ENCODE assay signal across 11 cellular contexts in genomic region chr1:211328866-211329265, GRCh38. TPM values are rescaled to one million over a fixed set of nuclear protein-coding genes. Genes with fewer than 3 reads are reported as not detected.
DNase-seq lines count a peak whose midpoint lies in the region; ATAC-seq and TF ChIP-seq lines count a peak whose summit lies in the region.
"Had no signal": no experiment of that assay in that cellular context is flagged by ENCODE, and none has a peak within 500 bp of the region (broad histone marks: within the 10 kb centered on the region; RNA-seq: fewer than 3 reads in every experiment).

No MANE protein-coding gene starts in this region.

- H2AK5ac ChIP-seq in mesendoderm (ENCODE audit: low read length) = no peak overlapping the region
- H2AK5ac ChIP-seq in mesenchymal stem cell (ENCODE audit: low read length, severe bottlenecking) = no peak overlapping the region

- H3K4me1 Mint-ChIP-seq in activated CD8-positive, alpha-beta T cell treated with anti-CD3 and anti-CD28 coated beads for 36 hours (ENCODE audit: low read depth) = peaks cover 70% of the 10 kb centered on the region

- H3K4me1 ChIP-seq in A673 (ENCODE audit: insufficient read depth, low read length, poor library complexity, severe bottlenecking) = no peaks in the 10 kb centered on the region
- peaks cover 24% of the 10 kb centered on the region for H3K4me1 ChIP-seq in mesendoderm (ENCODE audit: control insufficient read depth, low read depth, low read length)
- peaks cover 14% of the 10 kb centered on the region for H3K4me1 ChIP-seq in mesenchymal stem cell (ENCODE audit: control insufficient read depth, insufficient read depth, low read depth, low read length)

- H3K14ac ChIP-seq in mesenchymal stem cell (ENCODE audit: low read length in 2 of 2) = no peak overlapping the region

- H3K27ac ChIP-seq in A673 (ENCODE audit: low read depth, low read length, poor library complexity, severe bottlenecking) (no peak overlapping the region), mesendoderm (ENCODE audit: low read depth, low read length) (no peak overlapping the region), mesenchymal stem cell (ENCODE audit: low read length, poor library complexity, severe bottlenecking) (no peak overlapping the region)

- TF ChIP-seq CTCF in A673 (conservative IDR thresholded peaks at IDR 0.05; ENCODE audit: low read depth, low read length) (no peak), GM12864 (IDR thresholded peaks at IDR 0.05; ENCODE audit: low read depth, low read length, missing control alignments) (no peak)
- no peak for TF ChIP-seq CTCF in activated CD8-positive, alpha-beta T cell treated with anti-CD3 and anti-CD28 coated beads for 36 hours (IDR thresholded peaks at IDR 0.05)

- H3K36me3 ChIP-seq in A673 (ENCODE audit: insufficient read depth, low read length, poor library complexity, severe bottlenecking) (no peaks in the 10 kb centered on the region), mesendoderm (ENCODE audit: control insufficient read depth, insufficient read depth, low read length) (no peaks in the 10 kb centered on the region), mesenchymal stem cell (ENCODE audit: control insufficient read depth in 1 of 2, insufficient read depth in 2 of 2, low read depth in 1 of 2, low read length in 2 of 2) (peaks cover 0 to 3% of the 10 kb centered on the region in 2 experiments)

- CTCF ChIA-PET in A673 (lab: Charles Lee) = no interaction called here
- CTCF ChIA-PET in activated CD8-positive, alpha-beta T cell treated with anti-CD3 and anti-CD28 coated beads for 36 hours (lab: Charles Lee) = interaction anchor here (0.7 to 4.1 kb wide), 8 partner anchors 8 to 195 kb away, joined by 3 to 25 read pairs (median 8); partner anchors contain the start of gene KCNH1

- H3K4ac ChIP-seq in mesendoderm (ENCODE audit: low read depth, low read length) (no peak overlapping the region), mesenchymal stem cell (ENCODE audit: low read depth in 1 of 2, low read length in 2 of 2) (no peak overlapping the region)

- DNase-seq in A673 (ENCODE audit: low spot score) (peak; percentile 35), GM12864 (ENCODE audit: low read depth) (no peak), mesendoderm (no peak), mesenchymal stem cell (no peak), NCI-H187 treated with DMSO at 0.1 percent for 48 hours (lab: John Stamatoyannopoulos, UW) (no peak), DMS79 (lab: John Stamatoyannopoulos, UW) (no peak)
- no peak for DNase-seq in activated CD8-positive, alpha-beta T cell treated with anti-CD3 and anti-CD28 coated beads for 36 hours
- DNase-seq: foreskin fibroblast, kidney, occipital lobe had no signal

- H4K5ac ChIP-seq in mesendoderm (ENCODE audit: low read length) = no peak overlapping the region

- H3K27me3 Mint-ChIP-seq in activated CD8-positive, alpha-beta T cell treated with anti-CD3 and anti-CD28 coated beads for 36 hours = no peaks in the 10 kb centered on the region

- H3K18ac ChIP-seq in mesendoderm (ENCODE audit: low read length) (no peak overlapping the region), mesenchymal stem cell (ENCODE audit: low read depth in 1 of 2, low read length in 2 of 2) (no peak overlapping the region)

- H3K4me3 Mint-ChIP-seq in activated CD8-positive, alpha-beta T cell treated with anti-CD3 and anti-CD28 coated beads for 36 hours = peak overlapping the region; percentile 83

- no peak overlapping the region for H2BK5ac ChIP-seq in mesendoderm (ENCODE audit: low read length)
- H2BK5ac ChIP-seq in mesenchymal stem cell (ENCODE audit: low read depth, low read length, poor library complexity, severe bottlenecking) = no peak overlapping the region

- H3K4me3 ChIP-seq in A673 (ENCODE audit: low read depth, low read length, poor library complexity, severe bottlenecking) = no peak overlapping the region
- peak overlapping the region; percentile 83 for H3K4me3 ChIP-seq in GM12864 (ENCODE audit: low read depth, low read length)
- no peak overlapping the region for H3K4me3 ChIP-seq in mesendoderm (ENCODE audit: low read length)
- no peak overlapping the region for H3K4me3 ChIP-seq in mesenchymal stem cell (ENCODE audit: insufficient read depth in 1 of 2, low read depth in 1 of 2, low read length in 2 of 2)

- peak overlapping the region; percentile 29 for H3K56ac ChIP-seq in mesendoderm (ENCODE audit: low read length)

- no peaks in the 10 kb centered on the region for H3K9me3 Mint-ChIP-seq in activated CD8-positive, alpha-beta T cell treated with anti-CD3 and anti-CD28 coated beads for 36 hours

- peak overlapping the region; percentile 93 for H3K27ac Mint-ChIP-seq in activated CD8-positive, alpha-beta T cell treated with anti-CD3 and anti-CD28 coated beads for 36 hours

- peaks cover 24% of the 10 kb centered on the region for H3K36me3 Mint-ChIP-seq in activated CD8-positive, alpha-beta T cell treated with anti-CD3 and anti-CD28 coated beads for 36 hours (ENCODE audit: low read depth)

- H3K79me1 ChIP-seq in mesendoderm (ENCODE audit: low read length) (peaks cover 38% of the 10 kb centered on the region), mesenchymal stem cell (replicated peaks; ENCODE audit: low read length, poor library complexity, severe bottlenecking) (peaks cover 19% of the 10 kb centered on the region)

- no CpG with 5 or more reads among the region's 4 CpGs for WGBS in mesendoderm (ENCODE audit: extremely low coverage, insufficient coverage, low lambda C conversion rate)
- WGBS in mesenchymal stem cell = 100% methylated on average over 4 of the region's 4 CpGs

- H3K4me2 ChIP-seq in mesendoderm (ENCODE audit: low read length) (no peak overlapping the region), mesenchymal stem cell (ENCODE audit: low read length, poor library complexity, severe bottlenecking) (no peak overlapping the region)

- no peaks in the 10 kb centered on the region for H3K27me3 ChIP-seq in A673 (replicated peaks; ENCODE audit: insufficient read depth, low read depth, low read length, poor library complexity)
- no peaks in the 10 kb centered on the region for H3K27me3 ChIP-seq in mesendoderm (ENCODE audit: insufficient read depth, low read length, poor library complexity)
- H3K27me3 ChIP-seq in mesenchymal stem cell (ENCODE audit: control insufficient read depth in 1 of 2, insufficient read depth in 1 of 2, low read length in 2 of 2) = peaks cover 0 to 20% of the 10 kb centered on the region in 2 experiments

- peaks cover 60% of the 10 kb centered on the region for H3K79me2 ChIP-seq in mesendoderm (ENCODE audit: control insufficient read depth, insufficient read depth, low read length)

- H2AFZ ChIP-seq in mesenchymal stem cell (ENCODE audit: low read depth, low read length) = no peak overlapping the region

- no peak for ATAC-seq in activated CD8-positive, alpha-beta T cell treated with anti-CD3 and anti-CD28 coated beads for 36 hours
- no peak for ATAC-seq in esophagus mucosa

- H2BK15ac ChIP-seq in mesendoderm (replicated peaks; ENCODE audit: low read depth) (no peak overlapping the region), mesenchymal stem cell (ENCODE audit: low read depth, poor library complexity, severe bottlenecking) (no peak overlapping the region)

- H4K91ac ChIP-seq in mesenchymal stem cell (ENCODE audit: low read length) = no peak overlapping the region

- H2BK12ac ChIP-seq in mesenchymal stem cell (ENCODE audit: low read length in 2 of 2) = no peak overlapping the region

- peak overlapping the region; percentile 29 for H3K9ac ChIP-seq in mesendoderm (ENCODE audit: low read length)
- no peak overlapping the region for H3K9ac ChIP-seq in mesenchymal stem cell (ENCODE audit: low read length)

- POLR2A ChIA-PET in A673 (lab: Charles Lee; ENCODE audit: low non-redundant PET) = no interaction called here
- POLR2A ChIA-PET in activated CD8-positive, alpha-beta T cell treated with anti-CD3 and anti-CD28 coated beads for 36 hours (lab: Charles Lee) = interaction anchor here (0.5 to 4.6 kb wide), 11 partner anchors 10 to 278 kb away, joined by 3 to 45 read pairs (median 3); no protein-coding TSS in a partner anchor

- no peak overlapping the region for H4K8ac ChIP-seq in mesendoderm (ENCODE audit: low read depth, low read length)
- H4K8ac ChIP-seq in mesenchymal stem cell (ENCODE audit: low read length) = no peak overlapping the region

- H2BK120ac ChIP-seq in mesendoderm (ENCODE audit: low read depth, low read length) (no peak overlapping the region), mesenchymal stem cell (ENCODE audit: low read depth, low read length) (no peak overlapping the region)

- intact Hi-C loops in A673 (cut with micrococcal nuclease; ENCODE audit: unreplicated experiment) = no loop called here
- intact Hi-C loops in activated CD8-positive, alpha-beta T cell treated with anti-CD3 and anti-CD28 coated beads for 36 hours (cut with micrococcal nuclease) = loop anchor here (5.0 to 10.0 kb wide), 3 partner anchors 53 to 326 kb away; no protein-coding TSS in a partner anchor

- no peak overlapping the region for H3K23ac ChIP-seq in mesendoderm (ENCODE audit: low read length)
- no peak overlapping the region for H3K23ac ChIP-seq in mesenchymal stem cell (ENCODE audit: low read length in 2 of 2)

- no peaks in the 10 kb centered on the region for H3K9me3 ChIP-seq in A673 (ENCODE audit: low read depth, low read length, poor library complexity, severe bottlenecking)
- H3K9me3 ChIP-seq in mesenchymal stem cell (ENCODE audit: control insufficient read depth, low read length) = no peaks in the 10 kb centered on the region

- no TSS peak for BruUV-seq in A673 (replicated peaks; lab: Mats Ljungman, UMichigan)

RNA-seq across cellular contexts. Expression of gene TRAF5, which starts 2.2 kb away (rescaled TPM):
- total RNA-seq in A673 (2021) (7.1 and 8.7 TPM in 2 replicates), esophagus mucosa (2.8 TPM)
- 10 to 100 TPM; 40.6 to 42.5 TPM for total RNA-seq in activated CD8-positive, alpha-beta T cell treated with anti-CD3 and anti-CD28 coated beads for 36 hours
- polyA plus RNA-seq in mesendoderm (2013, experiment 1 of 2) = 8.8 TPM
- 8.4 TPM for polyA plus RNA-seq in mesendoderm (2013, experiment 2 of 2)
- 10.5 TPM for polyA plus RNA-seq in mesenchymal stem cell (2013, experiment 1 of 2)
- 10.5 TPM for polyA plus RNA-seq in mesenchymal stem cell (2013, experiment 2 of 2)
